In the genomic region with DNA sequence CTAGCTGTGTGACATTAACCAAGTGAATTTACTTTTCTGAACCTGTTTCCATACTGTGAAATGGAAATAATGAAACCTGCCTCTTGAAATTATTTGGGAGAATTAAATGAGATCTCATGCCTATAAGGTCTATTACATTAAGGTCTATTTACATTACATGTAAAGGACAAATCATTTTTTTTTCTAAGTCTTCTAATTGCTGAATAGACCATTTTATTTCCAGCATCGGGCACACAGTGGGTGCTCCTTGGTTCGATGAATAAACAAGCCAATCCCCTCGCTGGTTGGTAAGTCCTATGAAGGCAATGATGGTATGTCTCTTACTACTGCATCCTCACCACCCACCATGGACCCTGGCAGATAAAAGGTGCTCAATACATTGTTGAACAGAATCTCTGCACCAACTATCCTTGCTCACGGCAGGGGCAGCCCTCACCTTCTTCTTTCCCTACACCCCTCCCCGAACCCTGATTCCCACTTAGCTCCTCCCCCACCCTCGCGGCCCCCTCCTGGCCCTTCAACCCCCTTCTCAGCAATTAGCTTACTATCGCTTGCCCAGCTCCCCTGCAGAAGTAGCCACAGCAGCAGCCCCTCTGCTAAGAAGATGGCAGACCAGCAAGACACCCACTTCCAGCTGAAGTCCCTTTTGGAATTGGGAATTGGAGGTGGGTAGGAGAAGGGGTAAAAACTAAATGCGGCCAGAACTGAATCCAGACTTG, we compare ENCODE assay signal across 9 cellular contexts. TPM values are rescaled to one million over a fixed set of nuclear protein-coding genes. Genes with fewer than 3 reads are reported as not detected.
DNase-seq lines count a peak whose midpoint lies in the region; ATAC-seq and TF ChIP-seq lines count a peak whose summit lies in the region.
"Had no signal": no experiment of that assay in that cellular context is flagged by ENCODE, and none has a peak within 500 bp of the region (broad histone marks: within the 10 kb centered on the region; RNA-seq: fewer than 3 reads in every experiment).

No MANE protein-coding gene starts in this region.

- H3K4me1 ChIP-seq in heart right ventricle (peaks cover 11 to 96% (median 61%) of the 10 kb centered on the region in 9 donors), vagina (peaks cover 48% of the 10 kb centered on the region)

- TF ChIP-seq CTCF in heart right ventricle (IDR thresholded peaks at IDR 0.05), result no peak
- TF ChIP-seq CTCF in nephron progenitor cell (IDR thresholded peaks at IDR 0.05), result no peak
- TF ChIP-seq CTCF in vagina (IDR thresholded peaks at IDR 0.05), result no peak

- peaks cover 57% of the 10 kb centered on the region for H3K4me1 Mint-ChIP-seq in nephron progenitor cell

- no peaks in the 10 kb centered on the region for H3K9me3 ChIP-seq in heart right ventricle
- H3K9me3 ChIP-seq in vagina, result no peaks in the 10 kb centered on the region

- intact Hi-C loops in heart right ventricle (cut with DNase I), result loop anchor here in 5 of 10 donors (2.0 to 5.0 kb wide), 6 partner anchors 24 to 173 kb away; no protein-coding TSS in a partner anchor
- intact Hi-C loops in cardiac septum (cut with DNase I), result loop anchor here (2.0 to 5.0 kb wide), 3 partner anchors 24 to 68 kb away; no protein-coding TSS in a partner anchor
- intact Hi-C loops in vagina (cut with DNase I), result loop anchor here (5.0 kb wide), 1 partner anchor 47 kb away; the partner anchor contains the start of gene DELE1

- H3K36me3 ChIP-seq in heart right ventricle, result no peaks in the 10 kb centered on the region
- H3K36me3 ChIP-seq in vagina, result no peaks in the 10 kb centered on the region

- no peaks in the 10 kb centered on the region for H3K36me3 Mint-ChIP-seq in nephron progenitor cell (ENCODE audit: low read depth)

- ATAC-seq in heart right ventricle, result no peak

- in situ Hi-C loops in ACHN (cut with HindIII; ENCODE audit: low pct_ligation_motif_present, low pct_unique_long_range_greater_than_20kb, low sequenced_read_pairs), result no loop called here

- H3K27ac Mint-ChIP-seq in nephron progenitor cell, result no peak overlapping the region

- WGBS in heart right ventricle, 2 donors, result 12 to 13% methylated on average over 9 of the region's 9 CpGs

- peak overlapping the region; percentile 69 for H3K4me3 Mint-ChIP-seq in nephron progenitor cell

- H3K4me3 ChIP-seq in heart right ventricle (peak overlapping the region; percentile 8 to 92 (median 84)), vagina (peak overlapping the region; percentile 59 to 64)

- peak overlapping the region; percentile 85 to 98 (median 94) for H3K27ac ChIP-seq in heart right ventricle
- H3K27ac ChIP-seq in epithelial cell of prostate, result peak overlapping the region; percentile 79
- peak overlapping the region; percentile 82 for H3K27ac ChIP-seq in vagina

- peaks cover 0 to 76% (median 41%) of the 10 kb centered on the region in 7 donors for H3K27me3 ChIP-seq in heart right ventricle
- H3K27me3 ChIP-seq in vagina, result peaks cover 14% of the 10 kb centered on the region

- no peak for DNase-seq in heart right ventricle
- no peak for DNase-seq in cardiac septum (ENCODE audit: low spot score)
- no peak for DNase-seq in epithelial cell of prostate (ENCODE audit: low read depth, low spot score)
- DNase-seq in nephron progenitor cell, result no peak
- peak in 1 of 2 donors; percentile 77 for DNase-seq in vagina (ENCODE audit: extremely low spot score in 2 of 2)
- DNase-seq in NCI-H69 (lab: John Stamatoyannopoulos, UW), result no peak
- no peak for DNase-seq in NCI-H1048 (lab: John Stamatoyannopoulos, UW)
- no peak for DNase-seq in ACHN
- DNase-seq: NCI-H2081 treated with DMSO at 0.1 percent for 48 hours had no signal

- peaks cover 95% of the 10 kb centered on the region for H3K27me3 Mint-ChIP-seq in nephron progenitor cell (ENCODE audit: low read depth, poor library complexity)

- H3K9me3 Mint-ChIP-seq in nephron progenitor cell, result no peaks in the 10 kb centered on the region

- no peak for TF ChIP-seq POLR2A in vagina (IDR thresholded peaks at IDR 0.05)

RNA-seq across cellular contexts. Expression of gene PCDH1, which starts 3.0 kb away (rescaled TPM):
- total RNA-seq in heart right ventricle (10 to 100 TPM in 9 of 10 donors, 1 to 10 TPM in 1; 8.4 to 45.8 (median 17.9) TPM), cardiac septum (16.9 TPM), vagina (38.8 TPM)
- 10 to 100 TPM; 16.2 to 21.6 TPM for polyA plus RNA-seq in heart right ventricle

RNA-seq across cellular contexts. Expression of gene DELE1, which starts 48.5 kb away (rescaled TPM):
- total RNA-seq in heart right ventricle (100 to 1,000 TPM in 6 of 10 donors, 10 to 100 TPM in 4; 82.1 to 192 (median 141) TPM), cardiac septum (115 TPM), vagina (79.1 TPM)
- polyA plus RNA-seq in heart right ventricle, result 10 to 100 TPM; 50.1 to 69.8 TPM
